Comparison of ENCODE assay signal across 10 cellular contexts in genomic region chr3:32882603-32883025, GRCh38.
DNase-seq lines count a peak whose midpoint lies in the region; ATAC-seq and TF ChIP-seq lines count a peak whose summit lies in the region.
"Had no signal": no experiment of that assay in that cellular context is flagged by ENCODE, and none has a peak within 500 bp of the region (broad histone marks: within the 10 kb centered on the region; RNA-seq: fewer than 3 reads in every experiment).

No MANE protein-coding gene starts in this region.

- H3K9me3 ChIP-seq in KOPT-K1 (ENCODE audit: insufficient read depth, low read length, poor library complexity, severe bottlenecking) (no peaks in the 10 kb centered on the region), osteoblast (ENCODE audit: low read depth, low read length) (no peaks in the 10 kb centered on the region), esophagus muscularis mucosa (no peaks in the 10 kb centered on the region), thyroid gland (no peaks in the 10 kb centered on the region)

- TF ChIP-seq EP300 in esophagus muscularis mucosa (IDR thresholded peaks at IDR 0.05): no peak

- CTCF ChIA-PET in GM10248 (lab: Yijun Ruan, JAX): interaction anchor here (2.2 kb wide), 1 partner anchor 11 kb away, joined by 7 read pairs; no protein-coding TSS in a partner anchor

- peak; percentile 84 for ATAC-seq in GM19043 (IDR thresholded peaks at IDR 0.05; ENCODE audit: low read depth, unreplicated experiment)
- peak; percentile 89 for ATAC-seq in HG02798 (IDR thresholded peaks at IDR 0.05; ENCODE audit: poor library complexity, unreplicated experiment)

- DNase-seq in GM10248 (ENCODE audit: extremely low spot score): peak; percentile 45
- no peak for DNase-seq in osteoblast (ENCODE audit: insufficient read length, low spot score, missing footprints)
- no peak for DNase-seq in NCI-H1436 treated with DMSO at 0.1 percent for 48 hours (lab: John Stamatoyannopoulos, UW)
- DNase-seq in esophagus muscularis mucosa (ENCODE audit: extremely low spot score): no peak
- DNase-seq in thyroid gland: no peak
- DNase-seq: NCI-H69 had no signal

- H3K4me3 ChIP-seq in osteoblast (ENCODE audit: insufficient read depth, low read length) (no peak overlapping the region), esophagus muscularis mucosa (no peak overlapping the region), thyroid gland (replicated peaks in 1 of 3) (no peak overlapping the region)

- TF ChIP-seq POLR2A in esophagus muscularis mucosa (IDR thresholded peaks at IDR 0.05; ENCODE audit: low read depth) (no peak), thyroid gland (IDR thresholded peaks at IDR 0.05) (no peak)

- H4K20me1 ChIP-seq in osteoblast (ENCODE audit: insufficient read depth, low read length): no peaks in the 10 kb centered on the region

- H2AFZ ChIP-seq in osteoblast (ENCODE audit: low read length): no peak overlapping the region

- no peaks in the 10 kb centered on the region for H3K4me1 ChIP-seq in osteoblast (ENCODE audit: insufficient read depth, low read length)
- no peaks in the 10 kb centered on the region for H3K4me1 ChIP-seq in esophagus muscularis mucosa
- H3K4me1 ChIP-seq in thyroid gland: peaks cover 3 to 9% of the 10 kb centered on the region in 2 donors

- POLR2A ChIA-PET in GM10248 (lab: Yijun Ruan, JAX): no interaction called here

- H3K4me2 ChIP-seq in osteoblast (ENCODE audit: insufficient read depth, low read length): no peak overlapping the region

- WGBS in esophagus muscularis mucosa: 78% methylated on average over 6 of the region's 6 CpGs
- 85 to 95% methylated on average over 6 of the region's 6 CpGs for WGBS in thyroid gland, 2 donors

- intact Hi-C loops in esophagus muscularis mucosa (cut with DNase I): no loop called here
- intact Hi-C loops in thyroid gland (cut with DNase I): no loop called here

- H3K79me2 ChIP-seq in osteoblast (ENCODE audit: insufficient read depth, low read length): no peaks in the 10 kb centered on the region

- H3K36me3 ChIP-seq in KOPT-K1 (ENCODE audit: insufficient read depth, low read length) (no peaks in the 10 kb centered on the region), osteoblast (ENCODE audit: insufficient read depth, low read length) (no peaks in the 10 kb centered on the region), esophagus muscularis mucosa (no peaks in the 10 kb centered on the region), thyroid gland (no peaks in the 10 kb centered on the region)

- peaks cover 15% of the 10 kb centered on the region for H3K27me3 ChIP-seq in osteoblast (ENCODE audit: insufficient read depth, low read length)
- H3K27me3 ChIP-seq in esophagus muscularis mucosa: no peaks in the 10 kb centered on the region
- no peaks in the 10 kb centered on the region for H3K27me3 ChIP-seq in thyroid gland

- no peak for TF ChIP-seq CTCF in GM10248 (IDR thresholded peaks at IDR 0.05; ENCODE audit: control extremely low read depth, extremely low read depth, low read depth, missing control alignments)
- no peak for TF ChIP-seq CTCF in osteoblast (IDR thresholded peaks at IDR 0.05; ENCODE audit: extremely low read depth, low read depth, low read length)
- no peak for TF ChIP-seq CTCF in esophagus muscularis mucosa (IDR thresholded peaks at IDR 0.05)
- no peak for TF ChIP-seq CTCF in thyroid gland (IDR thresholded peaks at IDR 0.05)

- H3K27ac ChIP-seq in KOPT-K1 (ENCODE audit: low read depth, low read length, poor library complexity, severe bottlenecking) (peak overlapping the region; percentile 37), osteoblast (ENCODE audit: low read depth, low read length) (no peak overlapping the region), esophagus muscularis mucosa (replicated peaks in 1 of 4) (no peak overlapping the region), thyroid gland (no peak overlapping the region)
- H3K27ac ChIP-seq: HL-60 had no signal
